In the genomic region with DNA sequence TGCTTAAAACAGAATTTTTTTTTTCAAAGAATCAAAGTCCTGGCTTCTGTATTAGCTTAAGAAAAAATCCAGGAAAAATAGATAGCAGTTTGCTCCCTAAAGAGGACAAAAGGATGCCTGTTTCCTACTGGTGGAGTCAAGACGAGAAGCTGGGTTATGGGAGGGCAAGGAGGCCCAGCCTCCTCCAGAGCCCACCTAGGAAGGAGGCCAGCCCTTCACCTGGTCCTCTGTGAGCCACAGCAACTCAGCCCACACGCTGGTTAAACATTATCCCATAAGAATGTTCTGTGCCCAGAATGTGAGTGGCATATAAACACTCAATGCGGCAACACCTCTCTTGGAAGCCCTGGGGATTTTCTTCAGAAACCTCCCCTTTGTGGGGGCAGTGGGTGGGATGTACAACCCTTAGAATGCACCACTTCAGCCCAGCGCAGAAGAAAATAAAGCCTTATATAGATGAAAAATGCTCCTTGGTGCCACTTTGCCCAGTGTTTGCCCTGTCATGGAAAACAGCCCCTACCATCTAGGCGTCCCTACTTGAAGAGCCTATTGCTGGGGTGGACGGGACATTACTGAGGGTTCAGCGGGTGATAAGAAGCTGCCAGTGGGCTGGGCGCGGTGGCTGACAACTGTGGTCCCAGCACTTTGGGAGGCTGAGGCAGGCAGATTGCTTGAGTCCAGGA, we compare ENCODE assay signal across 21 cellular contexts. TPM values are rescaled to one million over a fixed set of nuclear protein-coding genes. Genes with fewer than 3 reads are reported as not detected.
"Had no signal": no experiment of that assay in that cellular context is flagged by ENCODE, and none has a peak within 500 bp of the region (broad histone marks: within the 10 kb centered on the region; RNA-seq: fewer than 3 reads in every experiment).

No MANE protein-coding gene starts in this region.

- H3K9me3 ChIP-seq: gastrocnemius medialis, tibial artery, vagina had no signal

- H3K27ac ChIP-seq: brain microvascular endothelial cell, coronary artery, gastrocnemius medialis, tibial artery, vagina had no signal

- H3K36me3 ChIP-seq: brain microvascular endothelial cell, gastrocnemius medialis, tibial artery, vagina had no signal

- H3K9me3 Mint-ChIP-seq: activated naive CD4-positive, alpha-beta T cell treated with anti-CD3 and anti-CD28 coated beads for 36 hours; activated T-cell treated with anti-CD3 and anti-CD28 coated beads, Interleukin-2, amount 50 U/mL, for 4 hours; nephron had no signal

- ATAC-seq: activated CD4-positive, CD25-positive, alpha-beta regulatory T cell treated with anti-CD3 and anti-CD28 coated beads, Interleukin-2, amount 50 U/mL, for 24 hours; activated T-cell treated with anti-CD3 and anti-CD28 coated beads, Interleukin-2, amount 50 U/mL, for 4 hours; gastrocnemius medialis; stimulated activated naive CD8-positive, alpha-beta T cell treated with anti-CD3 and anti-CD28 coated beads, Interleukin-15, Interleukin-2, amounts not matched to agents 100 U/mL and 50 U/mL, for 24 hours had no signal

- FAIRE-seq: keratinocyte had no signal

- H3K4me1 Mint-ChIP-seq: nephron had no signal

- H3K4me1 ChIP-seq: gastrocnemius medialis, tibial artery, vagina had no signal

- H3K27ac Mint-ChIP-seq: activated naive CD4-positive, alpha-beta T cell treated with anti-CD3 and anti-CD28 coated beads for 36 hours; nephron had no signal

- H3K4me3 ChIP-seq: coronary artery, gastrocnemius medialis, tibial artery, vagina had no signal

- H3K27me3 ChIP-seq: brain microvascular endothelial cell, gastrocnemius medialis, tibial artery, vagina had no signal

- H3K4me3 Mint-ChIP-seq: activated naive CD4-positive, alpha-beta T cell treated with anti-CD3 and anti-CD28 coated beads for 36 hours; activated T-cell treated with anti-CD3 and anti-CD28 coated beads, Interleukin-2, amount 50 U/mL, for 4 hours; nephron had no signal

- DNase-seq: activated CD4-positive, alpha-beta T cell treated with anti-CD3 and anti-CD28 coated beads, Interleukin-2, amount 50 U/mL, for 1 hour; activated CD8-positive, alpha-beta memory T cell treated with anti-CD3 and anti-CD28 coated beads, Interleukin-2, amount 50 U/mL, for 4 hours; activated naive CD4-positive, alpha-beta T cell treated with anti-CD3 and anti-CD28 coated beads for 36 hours; activated T-cell treated with anti-CD3 and anti-CD28 coated beads, Interleukin-2, amount 50 U/mL, for 4 hours; anterior cingulate cortex; brain microvascular endothelial cell; central memory CD4-positive, alpha-beta T cell; gastrocnemius medialis; head of caudate nucleus; nucleus accumbens; posterior cingulate gyrus; stimulated activated CD4-positive, alpha-beta T cell treated with anti-CD3 and anti-CD28 coated beads, Interleukin-2, amount 100 ng/mL, for 24 hours; stimulated activated naive CD8-positive, alpha-beta T cell treated with anti-CD3 and anti-CD28 coated beads, Interleukin-15, Interleukin-2, amounts not matched to agents 100 U/mL and 50 U/mL, for 24 hours; substantia nigra; T-helper 9 cell; tibial artery had no signal

RNA-seq across cellular contexts. Expression of a gene that starts 48.0 kb away (rescaled TPM):
- total RNA-seq: activated T-cell treated with anti-CD3 and anti-CD28 coated beads, Interleukin-2, amount 50 U/mL, for 4 hours; gastrocnemius medialis; vagina had no signal
- polyA plus RNA-seq: keratinocyte had no signal
